1 cellular context compared by ENCODE assay signal in the genomic region with DNA sequence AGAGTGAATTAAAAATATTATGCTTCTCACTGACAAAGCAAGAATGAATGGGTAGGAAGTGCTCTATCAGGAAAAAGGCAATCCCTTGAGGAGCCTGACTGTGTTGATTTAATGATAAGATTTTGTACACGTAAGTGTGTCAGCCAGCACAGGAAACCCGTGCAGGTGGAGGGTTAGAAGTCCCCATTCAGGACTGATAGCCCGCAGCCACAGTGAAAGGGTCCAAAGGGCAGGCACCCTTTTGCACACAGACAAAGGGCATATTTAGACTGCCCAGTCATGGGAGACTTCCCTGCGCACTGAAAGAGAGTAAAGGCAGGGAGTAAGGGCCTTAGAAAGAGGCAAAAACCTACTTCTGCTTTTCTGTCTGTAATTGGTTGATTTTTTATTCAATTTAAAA.
TF ChIP-seq lines count a peak whose summit lies in the region.

No MANE protein-coding gene starts in this region.

TF ChIP-seq in HepG2, 621 proteins besides CTCF, POLR2A, EP300 and RAD21 (continued from another document and continues in another):
- TF ChIP-seq, protein P1, sequence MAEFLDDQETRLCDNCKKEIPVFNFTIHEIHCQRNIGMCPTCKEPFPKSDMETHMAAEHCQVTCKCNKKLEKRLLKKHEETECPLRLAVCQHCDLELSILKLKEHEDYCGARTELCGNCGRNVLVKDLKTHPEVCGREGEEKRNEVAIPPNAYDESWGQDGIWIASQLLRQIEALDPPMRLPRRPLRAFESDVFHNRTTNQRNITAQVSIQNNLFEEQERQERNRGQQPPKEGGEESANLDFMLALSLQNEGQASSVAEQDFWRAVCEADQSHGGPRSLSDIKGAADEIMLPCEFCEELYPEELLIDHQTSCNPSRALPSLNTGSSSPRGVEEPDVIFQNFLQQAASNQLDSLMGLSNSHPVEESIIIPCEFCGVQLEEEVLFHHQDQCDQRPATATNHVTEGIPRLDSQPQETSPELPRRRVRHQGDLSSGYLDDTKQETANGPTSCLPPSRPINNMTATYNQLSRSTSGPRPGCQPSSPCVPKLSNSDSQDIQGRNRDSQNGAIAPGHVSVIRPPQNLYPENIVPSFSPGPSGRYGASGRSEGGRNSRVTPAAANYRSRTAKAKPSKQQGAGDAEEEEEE (CRISPR knock-in tag; IDR thresholded peaks at IDR 0.05; ENCODE audit: borderline replicate concordance) = no peak
- TF ChIP-seq MTA1 (CRISPR knock-in tag; IDR thresholded peaks at IDR 0.05; ENCODE audit: borderline replicate concordance) (0 out of 2 replicates have a peak, but pooled peaks have one; percentile 50), ZNF597 (CRISPR knock-in tag; IDR thresholded peaks at IDR 0.05) (no peak), NAIF1 (CRISPR knock-in tag; IDR thresholded peaks at IDR 0.05; ENCODE audit: borderline replicate concordance) (no peak), ZNF704 (CRISPR knock-in tag; IDR thresholded peaks at IDR 0.05; ENCODE audit: borderline replicate concordance) (no peak), BRCA1 (CRISPR knock-in tag; IDR thresholded peaks at IDR 0.05) (0 out of 2 replicates have a peak, but pooled peaks have one; percentile 43), ZMYM4 (CRISPR knock-in tag; IDR thresholded peaks at IDR 0.05) (peak; percentile 87), RXRA (CRISPR knock-in tag; IDR thresholded peaks at IDR 0.05) (peak; percentile 86; the same call in 1 of the 2 replicates), ZNF3 (CRISPR knock-in tag; IDR thresholded peaks at IDR 0.05) (no peak), NFKBIZ (CRISPR knock-in tag; IDR thresholded peaks at IDR 0.05) (no peak; the same call in 1 of the 2 replicates), ZNF720 (CRISPR knock-in tag; IDR thresholded peaks at IDR 0.05) (no peak), CREM (IDR thresholded peaks at IDR 0.05) (peak; percentile 79), CREM (CRISPR knock-in tag; IDR thresholded peaks at IDR 0.05) (no peak), LCORL (IDR thresholded peaks at IDR 0.05) (no peak), LCORL (CRISPR knock-in tag; IDR thresholded peaks at IDR 0.05) (peak; percentile 83; the same call in 1 of the 2 replicates), MEF2D (CRISPR knock-in tag; IDR thresholded peaks at IDR 0.05) (peak; percentile 75), ZFYVE20 (CRISPR knock-in tag; IDR thresholded peaks at IDR 0.05; ENCODE audit: borderline replicate concordance, low read depth) (no peak), SMC3 (IDR thresholded peaks at IDR 0.05; ENCODE audit: low read length) (0 out of 2 replicates have a peak, but pooled peaks have one; percentile 13), CENPX (CRISPR knock-in tag; IDR thresholded peaks at IDR 0.05) (no peak), FUBP1 (CRISPR knock-in tag; IDR thresholded peaks at IDR 0.05; ENCODE audit: borderline replicate concordance) (no peak), TBP (CRISPR knock-in tag; IDR thresholded peaks at IDR 0.05) (no peak), ZNF224 (CRISPR knock-in tag; IDR thresholded peaks at IDR 0.05) (no peak), ZFAT (CRISPR knock-in tag; conservative IDR thresholded peaks at IDR 0.05) (no peak), ZNF614 (CRISPR knock-in tag; IDR thresholded peaks at IDR 0.05; ENCODE audit: borderline replicate concordance) (peak; percentile 79), CBFB (CRISPR knock-in tag; IDR thresholded peaks at IDR 0.05) (0 out of 2 replicates have a peak, but pooled peaks have one; percentile 45), ZSCAN31 (CRISPR knock-in tag; IDR thresholded peaks at IDR 0.05; ENCODE audit: low read depth) (no peak), ZNF30 (CRISPR knock-in tag; IDR thresholded peaks at IDR 0.05) (no peak), SRF (IDR thresholded peaks at IDR 0.05; ENCODE audit: low read depth, low read length) (no peak), KDM4B (CRISPR knock-in tag; IDR thresholded peaks at IDR 0.05) (peak; percentile 67; the same call in 1 of the 2 replicates)
- TF ChIP-seq, protein P2, sequence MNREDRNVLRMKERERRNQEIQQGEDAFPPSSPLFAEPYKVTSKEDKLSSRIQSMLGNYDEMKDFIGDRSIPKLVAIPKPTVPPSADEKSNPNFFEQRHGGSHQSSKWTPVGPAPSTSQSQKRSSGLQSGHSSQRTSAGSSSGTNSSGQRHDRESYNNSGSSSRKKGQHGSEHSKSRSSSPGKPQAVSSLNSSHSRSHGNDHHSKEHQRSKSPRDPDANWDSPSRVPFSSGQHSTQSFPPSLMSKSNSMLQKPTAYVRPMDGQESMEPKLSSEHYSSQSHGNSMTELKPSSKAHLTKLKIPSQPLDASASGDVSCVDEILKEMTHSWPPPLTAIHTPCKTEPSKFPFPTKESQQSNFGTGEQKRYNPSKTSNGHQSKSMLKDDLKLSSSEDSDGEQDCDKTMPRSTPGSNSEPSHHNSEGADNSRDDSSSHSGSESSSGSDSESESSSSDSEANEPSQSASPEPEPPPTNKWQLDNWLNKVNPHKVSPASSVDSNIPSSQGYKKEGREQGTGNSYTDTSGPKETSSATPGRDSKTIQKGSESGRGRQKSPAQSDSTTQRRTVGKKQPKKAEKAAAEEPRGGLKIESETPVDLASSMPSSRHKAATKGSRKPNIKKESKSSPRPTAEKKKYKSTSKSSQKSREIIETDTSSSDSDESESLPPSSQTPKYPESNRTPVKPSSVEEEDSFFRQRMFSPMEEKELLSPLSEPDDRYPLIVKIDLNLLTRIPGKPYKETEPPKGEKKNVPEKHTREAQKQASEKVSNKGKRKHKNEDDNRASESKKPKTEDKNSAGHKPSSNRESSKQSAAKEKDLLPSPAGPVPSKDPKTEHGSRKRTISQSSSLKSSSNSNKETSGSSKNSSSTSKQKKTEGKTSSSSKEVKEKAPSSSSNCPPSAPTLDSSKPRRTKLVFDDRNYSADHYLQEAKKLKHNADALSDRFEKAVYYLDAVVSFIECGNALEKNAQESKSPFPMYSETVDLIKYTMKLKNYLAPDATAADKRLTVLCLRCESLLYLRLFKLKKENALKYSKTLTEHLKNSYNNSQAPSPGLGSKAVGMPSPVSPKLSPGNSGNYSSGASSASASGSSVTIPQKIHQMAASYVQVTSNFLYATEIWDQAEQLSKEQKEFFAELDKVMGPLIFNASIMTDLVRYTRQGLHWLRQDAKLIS (CRISPR knock-in tag; IDR thresholded peaks at IDR 0.05) = no peak
- TF ChIP-seq, protein P3, sequence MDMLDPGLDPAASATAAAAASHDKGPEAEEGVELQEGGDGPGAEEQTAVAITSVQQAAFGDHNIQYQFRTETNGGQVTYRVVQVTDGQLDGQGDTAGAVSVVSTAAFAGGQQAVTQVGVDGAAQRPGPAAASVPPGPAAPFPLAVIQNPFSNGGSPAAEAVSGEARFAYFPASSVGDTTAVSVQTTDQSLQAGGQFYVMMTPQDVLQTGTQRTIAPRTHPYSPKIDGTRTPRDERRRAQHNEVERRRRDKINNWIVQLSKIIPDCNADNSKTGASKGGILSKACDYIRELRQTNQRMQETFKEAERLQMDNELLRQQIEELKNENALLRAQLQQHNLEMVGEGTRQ (IDR thresholded peaks at IDR 0.05; ENCODE audit: low read depth, low read length) = no peak
- TF ChIP-seq, protein P3 (CRISPR knock-in tag; IDR thresholded peaks at IDR 0.05; ENCODE audit: borderline replicate concordance) = 0 out of 2 replicates have a peak, but pooled peaks have one; percentile 11
- TF ChIP-seq, protein P4, sequence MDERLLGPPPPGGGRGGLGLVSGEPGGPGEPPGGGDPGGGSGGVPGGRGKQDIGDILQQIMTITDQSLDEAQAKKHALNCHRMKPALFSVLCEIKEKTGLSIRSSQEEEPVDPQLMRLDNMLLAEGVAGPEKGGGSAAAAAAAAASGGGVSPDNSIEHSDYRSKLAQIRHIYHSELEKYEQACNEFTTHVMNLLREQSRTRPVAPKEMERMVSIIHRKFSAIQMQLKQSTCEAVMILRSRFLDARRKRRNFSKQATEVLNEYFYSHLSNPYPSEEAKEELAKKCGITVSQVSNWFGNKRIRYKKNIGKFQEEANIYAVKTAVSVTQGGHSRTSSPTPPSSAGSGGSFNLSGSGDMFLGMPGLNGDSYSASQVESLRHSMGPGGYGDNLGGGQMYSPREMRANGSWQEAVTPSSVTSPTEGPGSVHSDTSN (CRISPR knock-in tag; IDR thresholded peaks at IDR 0.05) = no peak
- TF ChIP-seq, protein P5, sequence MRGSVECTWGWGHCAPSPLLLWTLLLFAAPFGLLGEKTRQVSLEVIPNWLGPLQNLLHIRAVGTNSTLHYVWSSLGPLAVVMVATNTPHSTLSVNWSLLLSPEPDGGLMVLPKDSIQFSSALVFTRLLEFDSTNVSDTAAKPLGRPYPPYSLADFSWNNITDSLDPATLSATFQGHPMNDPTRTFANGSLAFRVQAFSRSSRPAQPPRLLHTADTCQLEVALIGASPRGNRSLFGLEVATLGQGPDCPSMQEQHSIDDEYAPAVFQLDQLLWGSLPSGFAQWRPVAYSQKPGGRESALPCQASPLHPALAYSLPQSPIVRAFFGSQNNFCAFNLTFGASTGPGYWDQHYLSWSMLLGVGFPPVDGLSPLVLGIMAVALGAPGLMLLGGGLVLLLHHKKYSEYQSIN (CRISPR knock-in tag; IDR thresholded peaks at IDR 0.05; ENCODE audit: borderline replicate concordance) = no peak
- TF ChIP-seq, protein P6, sequence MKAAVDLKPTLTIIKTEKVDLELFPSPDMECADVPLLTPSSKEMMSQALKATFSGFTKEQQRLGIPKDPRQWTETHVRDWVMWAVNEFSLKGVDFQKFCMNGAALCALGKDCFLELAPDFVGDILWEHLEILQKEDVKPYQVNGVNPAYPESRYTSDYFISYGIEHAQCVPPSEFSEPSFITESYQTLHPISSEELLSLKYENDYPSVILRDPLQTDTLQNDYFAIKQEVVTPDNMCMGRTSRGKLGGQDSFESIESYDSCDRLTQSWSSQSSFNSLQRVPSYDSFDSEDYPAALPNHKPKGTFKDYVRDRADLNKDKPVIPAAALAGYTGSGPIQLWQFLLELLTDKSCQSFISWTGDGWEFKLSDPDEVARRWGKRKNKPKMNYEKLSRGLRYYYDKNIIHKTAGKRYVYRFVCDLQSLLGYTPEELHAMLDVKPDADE (CRISPR knock-in tag; IDR thresholded peaks at IDR 0.05) = no peak
- TF ChIP-seq, protein P7, sequence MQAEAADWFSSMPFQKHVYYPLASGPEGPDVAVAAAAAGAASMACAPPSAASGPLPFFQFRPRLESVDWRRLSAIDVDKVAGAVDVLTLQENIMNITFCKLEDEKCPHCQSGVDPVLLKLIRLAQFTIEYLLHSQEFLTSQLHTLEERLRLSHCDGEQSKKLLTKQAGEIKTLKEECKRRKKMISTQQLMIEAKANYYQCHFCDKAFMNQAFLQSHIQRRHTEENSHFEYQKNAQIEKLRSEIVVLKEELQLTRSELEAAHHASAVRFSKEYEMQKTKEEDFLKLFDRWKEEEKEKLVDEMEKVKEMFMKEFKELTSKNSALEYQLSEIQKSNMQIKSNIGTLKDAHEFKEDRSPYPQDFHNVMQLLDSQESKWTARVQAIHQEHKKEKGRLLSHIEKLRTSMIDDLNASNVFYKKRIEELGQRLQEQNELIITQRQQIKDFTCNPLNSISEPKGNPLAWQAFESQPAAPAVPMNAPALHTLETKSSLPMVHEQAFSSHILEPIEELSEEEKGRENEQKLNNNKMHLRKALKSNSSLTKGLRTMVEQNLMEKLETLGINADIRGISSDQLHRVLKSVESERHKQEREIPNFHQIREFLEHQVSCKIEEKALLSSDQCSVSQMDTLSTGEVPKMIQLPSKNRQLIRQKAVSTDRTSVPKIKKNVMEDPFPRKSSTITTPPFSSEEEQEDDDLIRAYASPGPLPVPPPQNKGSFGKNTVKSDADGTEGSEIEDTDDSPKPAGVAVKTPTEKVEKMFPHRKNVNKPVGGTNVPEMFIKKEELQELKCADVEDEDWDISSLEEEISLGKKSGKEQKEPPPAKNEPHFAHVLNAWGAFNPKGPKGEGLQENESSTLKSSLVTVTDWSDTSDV (CRISPR knock-in tag; IDR thresholded peaks at IDR 0.05) = no peak
- TF ChIP-seq, protein P8, sequence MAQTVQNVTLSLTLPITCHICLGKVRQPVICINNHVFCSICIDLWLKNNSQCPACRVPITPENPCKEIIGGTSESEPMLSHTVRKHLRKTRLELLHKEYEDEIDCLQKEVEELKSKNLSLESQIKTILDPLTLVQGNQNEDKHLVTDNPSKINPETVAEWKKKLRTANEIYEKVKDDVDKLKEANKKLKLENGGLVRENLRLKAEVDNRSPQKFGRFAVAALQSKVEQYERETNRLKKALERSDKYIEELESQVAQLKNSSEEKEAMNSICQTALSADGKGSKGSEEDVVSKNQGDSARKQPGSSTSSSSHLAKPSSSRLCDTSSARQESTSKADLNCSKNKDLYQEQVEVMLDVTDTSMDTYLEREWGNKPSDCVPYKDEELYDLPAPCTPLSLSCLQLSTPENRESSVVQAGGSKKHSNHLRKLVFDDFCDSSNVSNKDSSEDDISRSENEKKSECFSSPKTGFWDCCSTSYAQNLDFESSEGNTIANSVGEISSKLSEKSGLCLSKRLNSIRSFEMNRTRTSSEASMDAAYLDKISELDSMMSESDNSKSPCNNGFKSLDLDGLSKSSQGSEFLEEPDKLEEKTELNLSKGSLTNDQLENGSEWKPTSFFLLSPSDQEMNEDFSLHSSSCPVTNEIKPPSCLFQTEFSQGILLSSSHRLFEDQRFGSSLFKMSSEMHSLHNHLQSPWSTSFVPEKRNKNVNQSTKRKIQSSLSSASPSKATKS (CRISPR knock-in tag; IDR thresholded peaks at IDR 0.05) = no peak
